Comparison of ENCODE assay signal across 8 cellular contexts in genomic region chr3:45936261-45936660, GRCh38. TPM values are rescaled to one million over a fixed set of nuclear protein-coding genes. Genes with fewer than 3 reads are reported as not detected.
"Had no signal": no experiment of that assay in that cellular context is flagged by ENCODE, and none has a peak within 500 bp of the region (broad histone marks: within the 10 kb centered on the region; RNA-seq: fewer than 3 reads in every experiment).

No MANE protein-coding gene starts in this region.

- H3K4me2 ChIP-seq: GM23338 had no signal

- ATAC-seq: GM23338, HepG2 had no signal

- H3K4me3 ChIP-seq: GM23338 had no signal

- H3K27ac ChIP-seq: HL-60 had no signal

- DNase-seq: H9, HCEC 1CT, KBM-7 had no signal

- H2AFZ ChIP-seq: GM23338 had no signal

RNA-seq across cellular contexts. Expression of gene CXCR6, which starts 7.0 kb away (rescaled TPM):
- total RNA-seq: GM23338, H1, H9, HepG2, HT1080 had no signal
- polyA plus RNA-seq: H1, HepG2 had no signal

RNA-seq across cellular contexts. Expression of gene CCR9, which starts 49.9 kb away (rescaled TPM):
- total RNA-seq: GM23338, H1, H9, HepG2, HT1080 had no signal
- polyA plus RNA-seq: GM23338, H1, HepG2 had no signal
